Comparison of ENCODE assay signal across 10 cellular contexts in the genomic region with DNA sequence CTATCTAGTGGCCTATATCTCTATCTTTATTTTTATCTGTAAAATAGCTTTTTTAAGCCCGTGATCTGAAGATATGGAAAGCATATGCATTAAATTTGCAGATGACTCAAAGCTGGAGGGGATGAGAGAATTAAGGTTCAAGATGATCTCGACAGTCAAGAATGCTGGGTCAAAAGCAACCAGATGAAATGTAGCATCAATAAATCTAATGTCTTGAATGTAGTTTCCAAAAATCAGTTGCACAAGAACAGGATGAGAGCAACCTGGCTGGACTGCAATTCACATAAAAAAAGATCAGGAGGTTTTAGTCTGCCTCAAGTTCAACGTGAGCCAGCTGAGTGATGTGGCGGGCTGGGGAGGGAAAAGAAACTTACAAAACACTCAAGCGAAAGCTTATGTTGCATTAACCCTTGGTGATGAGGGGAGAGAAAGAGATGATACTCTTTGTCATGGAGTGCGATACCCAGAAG.
DNase-seq lines count a peak whose midpoint lies in the region; ATAC-seq and TF ChIP-seq lines count a peak whose summit lies in the region.
"Had no signal": no experiment of that assay in that cellular context is flagged by ENCODE, and none has a peak within 500 bp of the region (broad histone marks: within the 10 kb centered on the region; RNA-seq: fewer than 3 reads in every experiment).

No MANE protein-coding gene starts in this region.

- H3K9ac ChIP-seq in OCI-LY1 (ENCODE audit: low read length): peak overlapping the region; percentile 38; the same call in 1 of the 2 replicates

- H4K20me1 ChIP-seq in OCI-LY1 (ENCODE audit: insufficient read depth, low read length): no peaks in the 10 kb centered on the region

- H3K9me3 ChIP-seq in OCI-LY1 (ENCODE audit: low read length) (no peaks in the 10 kb centered on the region), mucosa of descending colon (no peaks in the 10 kb centered on the region)

- intact Hi-C loops in mucosa of descending colon (cut with DNase I, micrococcal nuclease): no loop called here
- intact Hi-C loops in Right ventricle myocardium superior (cut with DNase I): no loop called here

- H3K79me2 ChIP-seq in OCI-LY1 (ENCODE audit: insufficient read depth, low read length): no peaks in the 10 kb centered on the region

- TF ChIP-seq CTCF in OCI-LY1 (IDR thresholded peaks at IDR 0.05; ENCODE audit: low read length) (no peak), mucosa of descending colon (IDR thresholded peaks at IDR 0.05) (no peak)

- H3K4me3 ChIP-seq in OCI-LY1 (ENCODE audit: low read depth, low read length, poor library complexity, severe bottlenecking) (peak overlapping the region; percentile 15), mucosa of descending colon (no peak overlapping the region)

- H3F3A ChIP-seq in OCI-LY1 (ENCODE audit: insufficient read depth, low read length): no peaks in the 10 kb centered on the region

- H3K36me3 ChIP-seq in OCI-LY1 (ENCODE audit: insufficient read depth, low read length) (no peaks in the 10 kb centered on the region), mucosa of descending colon (ENCODE audit: low read depth) (no peaks in the 10 kb centered on the region)

- DNase-seq in GM03348 (ENCODE audit: low spot score) (peak; percentile 73), mucosa of descending colon (no peak), SIG-M5 (lab: John Stamatoyannopoulos, UW) (no peak), Right ventricle myocardium superior (no peak), NCI-H146 (lab: John Stamatoyannopoulos, UW) (no peak), RKO (ENCODE audit: low spot score) (no peak)
- DNase-seq: activated naive CD4-positive, alpha-beta T cell treated with Interleukin-2 at 50 U/mL for 16 hours; DND-41 had no signal

- no peaks in the 10 kb centered on the region for H3K27me3 ChIP-seq in OCI-LY1 (ENCODE audit: insufficient read depth, low read length)

- ATAC-seq in HG02678 (IDR thresholded peaks at IDR 0.05; ENCODE audit: unreplicated experiment) (peak; percentile 23), mucosa of descending colon (peak; percentile 19), Right ventricle myocardium superior (ENCODE audit: poor library complexity) (no peak)

- no peak overlapping the region for H2AFZ ChIP-seq in OCI-LY1 (ENCODE audit: low read length)

- no peaks in the 10 kb centered on the region for H3K9me2 ChIP-seq in OCI-LY1 (ENCODE audit: low read depth, low read length)

- peak overlapping the region; percentile 90 for H3K27ac ChIP-seq in OCI-LY1 (ENCODE audit: low read depth, low read length, poor library complexity, severe bottlenecking)

- peak overlapping the region; percentile 52 for H3K4me2 ChIP-seq in OCI-LY1 (ENCODE audit: low read length)

- H3K4me1 ChIP-seq in OCI-LY1 (ENCODE audit: insufficient read depth, low read length, severe bottlenecking) (peaks cover 58% of the 10 kb centered on the region), mucosa of descending colon (ENCODE audit: low read depth) (peaks cover 19% of the 10 kb centered on the region)
